In genomic region chr12:53079226-53080117, GRCh38 we compare ENCODE assay signal across 8 cellular contexts. TPM values are rescaled to one million over a fixed set of nuclear protein-coding genes. Genes with fewer than 3 reads are reported as not detected.
DNase-seq lines count a peak whose midpoint lies in the region; ATAC-seq and TF ChIP-seq lines count a peak whose summit lies in the region.

SPRYD3 (minus strand) TSS chr12:53079390; CDS start chr12:53079333, 57 bp downstream.

- H3K4me3 Mint-ChIP-seq in activated naive CD8-positive, alpha-beta T cell treated with anti-CD3 and anti-CD28 coated beads, Interleukin-2, amount 50 U/mL, for 24 hours, result peak within 1 kb of the TSS; percentile 90
- peak within 1 kb of the TSS; percentile 92 for H3K4me3 Mint-ChIP-seq in type B pancreatic cell

- no peaks in the 10 kb centered on the region for H3K9me3 Mint-ChIP-seq in activated naive CD8-positive, alpha-beta T cell treated with anti-CD3 and anti-CD28 coated beads, Interleukin-2, amount 50 U/mL, for 24 hours
- H3K9me3 Mint-ChIP-seq in type B pancreatic cell, result no peaks in the 10 kb centered on the region

- peak within 1 kb of the TSS; percentile 93 for H3K27ac Mint-ChIP-seq in activated naive CD8-positive, alpha-beta T cell treated with anti-CD3 and anti-CD28 coated beads, Interleukin-2, amount 50 U/mL, for 24 hours
- H3K27ac Mint-ChIP-seq in type B pancreatic cell, result peak within 1 kb of the TSS; percentile 90

- peaks cover 6% of the 10 kb centered on the region for H3K36me3 Mint-ChIP-seq in activated naive CD8-positive, alpha-beta T cell treated with anti-CD3 and anti-CD28 coated beads, Interleukin-2, amount 50 U/mL, for 24 hours (ENCODE audit: low read depth)
- peaks cover 17% of the 10 kb centered on the region for H3K36me3 Mint-ChIP-seq in type B pancreatic cell

- ATAC-seq in HG02763 (IDR thresholded peaks at IDR 0.05; ENCODE audit: unreplicated experiment) (peak; percentile 98), Right ventricle myocardium superior (ENCODE audit: poor library complexity) (peak; percentile 99)
- peak; percentile 98 for ATAC-seq in activated naive CD8-positive, alpha-beta T cell treated with anti-CD3 and anti-CD28 coated beads, Interleukin-2, amount 50 U/mL, for 24 hours

- intact Hi-C loops in Right ventricle myocardium superior (cut with DNase I), result no loop called here

- TF ChIP-seq CTCF in GM12865 (IDR thresholded peaks at IDR 0.05; ENCODE audit: insufficient read depth, low read depth, low read length, missing control alignments) (no peak), type B pancreatic cell (conservative IDR thresholded peaks at IDR 0.05) (no peak)

- H3K4me3 ChIP-seq in GM12865 (ENCODE audit: low read depth, low read length), result peak within 1 kb of the TSS; percentile 67

- H3K27me3 Mint-ChIP-seq in activated naive CD8-positive, alpha-beta T cell treated with anti-CD3 and anti-CD28 coated beads, Interleukin-2, amount 50 U/mL, for 24 hours, result no peaks in the 10 kb centered on the region
- H3K27me3 Mint-ChIP-seq in type B pancreatic cell, result no peaks in the 10 kb centered on the region

- DNase-seq in GM12865 (ENCODE audit: low read depth) (peak; percentile 98), NCI-H1417 treated with DMSO at 0.1 percent for 48 hours (lab: John Stamatoyannopoulos, UW) (peak; percentile 92), SW480 (ENCODE audit: low spot score) (peak; percentile 97), Right ventricle myocardium superior (peak; percentile 98), pons (ENCODE audit: low spot score) (peak; percentile 96), type B pancreatic cell (ENCODE audit: extremely low spot score, unreplicated experiment) (peak; percentile 99)
- peak; percentile 96 for DNase-seq in activated naive CD8-positive, alpha-beta T cell treated with anti-CD3 and anti-CD28 coated beads, Interleukin-2, amount 50 U/mL, for 24 hours

- peaks cover 34% of the 10 kb centered on the region for H3K4me1 Mint-ChIP-seq in activated naive CD8-positive, alpha-beta T cell treated with anti-CD3 and anti-CD28 coated beads, Interleukin-2, amount 50 U/mL, for 24 hours
- H3K4me1 Mint-ChIP-seq in type B pancreatic cell (ENCODE audit: unreplicated experiment), result peaks cover 30% of the 10 kb centered on the region

RNA-seq across cellular contexts. Expression of gene SPRYD3, which starts in this region (rescaled TPM):
- 37.8 TPM for total RNA-seq in Right ventricle myocardium superior
- 22.1 and 43.0 TPM in 2 replicates for total RNA-seq in type B pancreatic cell (ENCODE audit: low replicate concordance)

Comparison
In these comparisons a context has a peak if more than half of its experiments do, and no peak if none do; other contexts are left out.
1. Peak in every context shown above with its lines: DNase-seq, ATAC-seq and H3K4me3 ChIP-seq.